In the genomic region with DNA sequence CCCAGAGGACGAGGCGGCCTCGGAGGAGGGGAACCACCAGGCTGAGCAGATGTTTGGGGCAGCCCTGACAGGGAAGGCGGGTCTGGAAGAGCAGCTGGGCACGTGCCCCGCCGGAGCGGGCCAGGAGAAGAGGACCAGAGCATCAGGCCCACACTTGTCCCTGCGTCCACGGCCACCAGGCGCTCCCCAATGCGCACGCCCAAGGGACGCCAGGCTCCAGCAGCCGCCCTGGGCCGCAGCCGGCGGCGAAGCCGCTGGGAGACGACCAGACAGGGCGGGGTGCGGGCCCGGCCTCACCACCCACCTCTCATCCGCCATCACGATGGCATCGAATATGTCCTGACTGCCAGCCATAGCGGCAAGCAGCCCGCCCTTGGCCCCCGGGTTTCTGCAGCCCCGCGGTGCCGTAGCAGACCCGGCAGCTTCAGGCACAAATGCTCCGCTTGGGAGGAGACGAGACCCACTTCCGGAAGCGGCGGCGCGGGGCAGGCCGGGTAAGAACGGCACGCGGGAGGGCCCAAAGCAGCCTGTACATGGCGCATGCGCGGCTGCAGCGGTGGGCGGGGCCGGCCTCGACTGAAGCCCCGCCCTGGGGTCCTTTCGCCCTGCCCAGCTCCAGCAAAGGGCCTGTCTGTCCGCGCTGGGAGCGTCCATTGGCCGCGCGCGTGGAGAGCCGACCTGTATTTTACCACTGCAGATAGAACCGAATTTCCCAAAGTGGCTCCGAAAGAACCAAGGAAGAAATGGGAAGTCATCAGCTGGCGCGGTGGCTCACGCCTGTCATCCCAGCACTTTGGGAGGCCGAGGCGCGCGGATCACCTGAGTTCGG, we compare ENCODE assay signal across 8 cellular contexts. TPM values are rescaled to one million over a fixed set of nuclear protein-coding genes. Genes with fewer than 3 reads are reported as not detected.
DNase-seq lines count a peak whose midpoint lies in the region; ATAC-seq and TF ChIP-seq lines count a peak whose summit lies in the region.

A gene with protein sequence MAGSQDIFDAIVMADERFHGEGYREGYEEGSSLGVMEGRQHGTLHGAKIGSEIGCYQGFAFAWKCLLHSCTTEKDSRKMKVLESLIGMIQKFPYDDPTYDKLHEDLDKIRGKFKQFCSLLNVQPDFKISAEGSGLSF (minus strand): TSS at position 468 of the 829 bp plus-strand sequence. CDS start 114 bp downstream, at position 354.

- H3K4me3 ChIP-seq in BJ (ENCODE audit: low read depth, low read length), result peak within 1 kb of the TSS; percentile 88

- peak; percentile 79 for DNase-seq in BJ (ENCODE audit: low read depth)
- peak; percentile 83 for DNase-seq in NCI-H748 treated with DMSO at 0.1 percent for 48 hours (lab: John Stamatoyannopoulos, UW)
- DNase-seq in activated CD4-positive, alpha-beta T cell treated with anti-CD3 and anti-CD28 coated beads, Interleukin-2, amount 50 U/mL, for 24 hours (ENCODE audit: low read depth in 1 of 2, low spot score in 1 of 2), result peak; percentile 92 to 94
- peak; percentile 94 for DNase-seq in dedifferentiated amniotic fluid mesenchymal stem cell (ENCODE audit: extremely low spot score)
- peak; percentile 98 for DNase-seq in left lobe of liver (ENCODE audit: low spot score)
- DNase-seq in stimulated activated CD4-positive, alpha-beta T cell treated with anti-CD3 and anti-CD28 coated beads, Interleukin-2, amount 100 ng/mL, for 24 hours, result peak; percentile 96 to 97

- H3K27me3 ChIP-seq in BJ (ENCODE audit: control insufficient read depth, insufficient read depth, low read length), result no peaks in the 10 kb centered on the region

- no peak for TF ChIP-seq CTCF in BJ (IDR thresholded peaks at IDR 0.05; ENCODE audit: insufficient read depth, low read depth, low read length)

- POLR2A ChIA-PET in BJ (lab: Charles Lee), result interaction anchor here (0.6 kb wide), 1 partner anchor 31 kb away, joined by 8 read pairs; no protein-coding TSS in a partner anchor

- ATAC-seq in GM19324 (IDR thresholded peaks at IDR 0.05; ENCODE audit: low FRiP score, unreplicated experiment) (peak; percentile 87), HG03520 (IDR thresholded peaks at IDR 0.05; ENCODE audit: unreplicated experiment) (peak; percentile 81), left lobe of liver (peak; percentile 98)

- CTCF ChIA-PET in BJ (lab: Yijun Ruan, JAX), result interaction anchor here (0.6 to 3.0 kb wide), 7 partner anchors 11 to 575 kb away, joined by 3 to 11 read pairs (median 4); no protein-coding TSS in a partner anchor

- H3K36me3 ChIP-seq in BJ (ENCODE audit: control insufficient read depth, insufficient read depth, low read length), result peaks cover 5% of the 10 kb centered on the region

RNA-seq across cellular contexts. Expression of the gene that starts here (rescaled TPM):
- 13.7 and 14.5 TPM in 2 replicates for polyA plus RNA-seq in BJ (2011; rRNA removed)
- polyA minus RNA-seq in BJ (2011; rRNA and poly(A)+ RNA removed), result 6.7 and 7.5 TPM in 2 replicates
- 7.6 TPM for total RNA-seq in left lobe of liver

Comparison
In these comparisons a context has a peak if more than half of its experiments do, and no peak if none do; other contexts are left out.
1. Peak in every context shown above with its lines: DNase-seq, ATAC-seq and H3K4me3 ChIP-seq.